1 cellular context compared by ENCODE assay signal in the genomic region with DNA sequence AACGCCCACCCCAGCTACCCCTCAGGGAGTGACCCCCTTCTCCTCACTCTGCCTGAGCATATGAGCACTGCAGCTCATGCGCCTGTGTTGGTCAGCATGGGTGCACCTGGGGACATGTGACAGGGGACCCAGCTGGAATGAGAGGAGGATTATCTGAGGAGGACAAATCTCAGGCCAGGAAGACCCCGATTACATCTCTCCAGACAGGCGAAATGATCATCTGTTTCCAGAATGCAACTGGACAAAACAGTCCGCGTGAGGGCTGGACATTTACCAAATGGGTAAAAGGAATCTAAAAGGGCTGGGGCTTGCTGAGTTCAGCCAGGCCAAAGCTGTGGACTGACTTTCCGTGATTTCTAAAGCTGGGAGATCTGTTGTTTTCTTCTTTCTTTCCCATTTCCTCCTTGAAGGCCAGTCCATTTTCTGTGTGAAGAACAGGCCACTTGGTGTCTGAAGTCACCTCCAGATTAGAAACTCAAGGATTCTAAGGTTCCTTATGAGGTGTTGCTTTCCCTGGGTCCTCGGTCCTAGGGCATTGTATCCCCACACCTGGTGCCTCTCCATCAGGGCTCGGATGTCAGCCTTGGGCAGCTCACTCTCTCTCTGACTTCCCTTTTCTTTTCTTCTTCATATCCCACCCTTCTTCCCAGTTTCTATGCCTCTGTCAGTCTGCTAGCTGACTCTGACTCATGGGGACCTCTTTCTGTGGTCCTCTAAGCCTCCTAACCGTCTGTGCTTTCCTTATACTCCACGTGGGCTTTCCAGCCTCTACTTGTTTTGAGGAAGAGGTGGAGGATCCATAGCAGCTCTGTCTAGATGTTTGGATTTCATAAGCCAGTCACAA.
TF ChIP-seq lines count a peak whose summit lies in the region.

No MANE protein-coding gene starts in this region.

TF ChIP-seq in K562, 482 proteins besides CTCF, POLR2A, EP300 and RAD21:
- TF ChIP-seq BRD4 (IDR thresholded peaks at IDR 0.05) = no peak
- TF ChIP-seq SPI1 (IDR thresholded peaks at IDR 0.05; ENCODE audit: borderline replicate concordance, low read depth, low read length) = 0 out of 2 replicates have a peak, but pooled peaks have one; percentile 26
- no peak for TF ChIP-seq ZNF583 (CRISPR knock-in tag; IDR thresholded peaks at IDR 0.05)
- no peak for TF ChIP-seq NFE2 (IDR thresholded peaks at IDR 0.05; ENCODE audit: low read depth)
- TF ChIP-seq NR2F6 (CRISPR knock-in tag; IDR thresholded peaks at IDR 0.05) = no peak
- TF ChIP-seq PCBP2 (IDR thresholded peaks at IDR 0.05; ENCODE audit: low read depth, low read length, poor library complexity, severe bottlenecking) = no peak
- 0 out of 2 replicates have a peak, but pooled peaks have one; percentile 10 for TF ChIP-seq FOXJ2 (tag; IDR thresholded peaks at IDR 0.05)
